In the genomic region with DNA sequence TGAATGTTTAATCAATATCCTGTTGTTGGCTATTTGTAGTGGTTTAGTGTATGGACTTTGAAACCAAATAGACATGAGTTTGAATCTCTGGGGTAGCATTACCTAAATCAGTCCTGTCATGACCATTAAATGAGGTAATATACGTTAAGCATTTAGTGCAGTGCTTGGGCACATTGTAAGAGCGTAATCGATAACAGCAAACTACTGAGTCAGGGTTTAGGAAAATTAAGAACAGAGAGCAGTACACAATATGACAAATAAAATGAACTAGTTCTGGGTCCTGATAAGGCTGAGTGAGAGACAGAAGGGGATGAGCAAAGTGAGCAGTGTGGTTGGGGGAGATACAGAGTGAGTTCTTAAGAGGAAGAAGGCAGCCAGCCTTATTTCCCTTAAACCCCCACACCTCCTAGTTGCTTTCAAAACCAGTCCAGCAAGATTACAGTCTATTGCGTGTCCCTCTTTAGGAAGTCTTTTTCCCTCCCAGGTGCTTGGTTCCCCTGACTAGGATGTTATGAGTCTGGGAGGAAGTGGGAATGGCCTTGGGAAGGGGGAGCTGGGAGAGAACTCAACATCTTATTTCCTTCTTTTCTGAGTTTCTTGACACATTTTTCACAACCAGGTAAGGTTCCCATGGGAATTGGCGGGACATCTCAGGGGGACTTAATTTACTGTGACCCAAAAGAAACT, we compare ENCODE assay signal across 14 cellular contexts.
DNase-seq lines count a peak whose midpoint lies in the region; ATAC-seq, FAIRE-seq and TF ChIP-seq lines count a peak whose summit lies in the region.
"Had no signal": no experiment of that assay in that cellular context is flagged by ENCODE, and none has a peak within 500 bp of the region (broad histone marks: within the 10 kb centered on the region; RNA-seq: fewer than 3 reads in every experiment).

No MANE protein-coding gene starts in this region.

- H3K9me2 ChIP-seq in Karpas-422 (replicated peaks; ENCODE audit: insufficient read depth, low read length), result no peaks in the 10 kb centered on the region

- TF ChIP-seq POLR2A in GM12891 (IDR thresholded peaks at IDR 0.05; ENCODE audit: low read depth, low read length), result no peak

- peak overlapping the region; percentile 22 for H3K27ac Mint-ChIP-seq in memory B cell
- H3K27ac Mint-ChIP-seq: T-cell had no signal

- 0 out of 2 replicates have a peak, but pooled peaks cover 3% of the 10 kb centered on the region for H3K36me3 ChIP-seq in Karpas-422 (ENCODE audit: insufficient read depth, low read length)
- no peaks in the 10 kb centered on the region for H3K36me3 ChIP-seq in bronchial epithelial cell (ENCODE audit: control insufficient read depth, insufficient read depth, low read length)
- H3K36me3 ChIP-seq: left ventricle myocardium inferior had no signal

- no peak overlapping the region for H3K4me3 Mint-ChIP-seq in memory B cell
- H3K4me3 Mint-ChIP-seq: T-cell had no signal

- no peak overlapping the region for H2AFZ ChIP-seq in Karpas-422 (ENCODE audit: low read length)

- no peaks in the 10 kb centered on the region for H3K27me3 Mint-ChIP-seq in memory B cell
- H3K27me3 Mint-ChIP-seq: T-cell had no signal

- no peaks in the 10 kb centered on the region for H3K27me3 ChIP-seq in Karpas-422 (ENCODE audit: low read length)
- H3K27me3 ChIP-seq in bronchial epithelial cell (ENCODE audit: control insufficient read depth, insufficient read depth, low read length), result no peaks in the 10 kb centered on the region

- no peaks in the 10 kb centered on the region for H3K9me3 ChIP-seq in Karpas-422 (ENCODE audit: low read length)
- H3K9me3 ChIP-seq: left ventricle myocardium inferior had no signal

- TF ChIP-seq CTCF in bronchial epithelial cell (IDR thresholded peaks at IDR 0.05; ENCODE audit: insufficient read depth, low read length, severe bottlenecking), result no peak

- peaks cover 84% of the 10 kb centered on the region for H3K79me2 ChIP-seq in Karpas-422 (ENCODE audit: low read length)

- H3K4me1 Mint-ChIP-seq in memory B cell, result peaks cover 20% of the 10 kb centered on the region

- H3K27ac ChIP-seq in Karpas-422 (ENCODE audit: low read length), result peak overlapping the region; percentile 76
- H3K27ac ChIP-seq: left ventricle myocardium inferior had no signal

- H3K9me3 Mint-ChIP-seq in memory B cell, result no peaks in the 10 kb centered on the region
- H3K9me3 Mint-ChIP-seq: T-cell had no signal

- H3K9ac ChIP-seq in Karpas-422 (ENCODE audit: low read length), result peak overlapping the region; percentile 11; the same call in 1 of the 2 replicates

- H3K36me3 Mint-ChIP-seq in memory B cell, result no peaks in the 10 kb centered on the region

- DNase-seq in GM12891 (ENCODE audit: insufficient read length, low spot score) (no peak), Karpas-422 (peak; percentile 62), bronchial epithelial cell (ENCODE audit: low read depth) (peak; percentile 89), memory B cell (ENCODE audit: low spot score in 2 of 2) (no peak), hippocampal formation (lab: John Stamatoyannopoulos, UW) (no peak), NCI-H2227 treated with DMSO at 0.1 percent for 48 hours (lab: John Stamatoyannopoulos, UW) (no peak)
- no peak for DNase-seq in activated CD8-positive, alpha-beta memory T cell treated with anti-CD3 and anti-CD28 coated beads, Interleukin-2, amount 50 U/mL, for 48 hours
- DNase-seq: activated CD4-positive, alpha-beta T cell treated with anti-CD3 and anti-CD28 coated beads, Interleukin-2, amount 50 U/mL, for 48 hours; activated naive CD4-positive, alpha-beta T cell treated with Interleukin-2 at 50 U/mL for 16 hours; cerebellar nuclear complex; left ventricle myocardium inferior; NCI-H748 treated with DMSO at 0.1 percent for 48 hours; T-cell had no signal

- no peak overlapping the region for H3K4me3 ChIP-seq in Karpas-422 (ENCODE audit: low read length)
- H3K4me3 ChIP-seq in bronchial epithelial cell (ENCODE audit: low read depth, low read length), result no peak overlapping the region
- H3K4me3 ChIP-seq: left ventricle myocardium inferior had no signal

- FAIRE-seq in GM12891 (lab: Jason Lieb, UNC), result peak; percentile 81
- peak; percentile 28 for FAIRE-seq in bronchial epithelial cell (lab: Jason Lieb, UNC)

- H3K4me1 ChIP-seq in Karpas-422 (ENCODE audit: low read length), result peaks cover 76% of the 10 kb centered on the region

- H3K4me2 ChIP-seq in Karpas-422 (ENCODE audit: low read depth, low read length, poor library complexity, severe bottlenecking), result peak overlapping the region; percentile 40

- no peaks in the 10 kb centered on the region for H4K20me1 ChIP-seq in Karpas-422 (ENCODE audit: insufficient read depth, low read depth, low read length)

- ATAC-seq in memory B cell (ENCODE audit: low read depth) (peak; percentile 78), GM18907 (IDR thresholded peaks at IDR 0.05; ENCODE audit: unreplicated experiment) (no peak)
- ATAC-seq: T-cell had no signal

TF ChIP-seq in GM12891, 5 proteins besides CTCF, POLR2A, EP300 and RAD21:
- TF ChIP-seq TAF1 (IDR thresholded peaks at IDR 0.05; ENCODE audit: low read depth, low read length) (no peak), SPI1 (IDR thresholded peaks at IDR 0.05; ENCODE audit: low read depth, low read length) (0 out of 2 replicates have a peak, but pooled peaks have one; percentile 18)

Comparison
In these comparisons a context has a peak if more than half of its experiments do, and no peak if none do; other contexts are left out.
1. DNase-seq: peak in Karpas-422 (single experiment) and bronchial epithelial cell (single experiment); none in GM12891 (single experiment), memory B cell (0 of 2), activated CD8-positive, alpha-beta memory T cell treated with anti-CD3 and anti-CD28 coated beads, Interleukin-2, amount 50 U/mL, for 48 hours (single experiment), hippocampal formation (0 of 2) and NCI-H2227 treated with DMSO at 0.1 percent for 48 hours (single experiment).